Comparison of ENCODE assay signal across 1 cellular context in the genomic region with DNA sequence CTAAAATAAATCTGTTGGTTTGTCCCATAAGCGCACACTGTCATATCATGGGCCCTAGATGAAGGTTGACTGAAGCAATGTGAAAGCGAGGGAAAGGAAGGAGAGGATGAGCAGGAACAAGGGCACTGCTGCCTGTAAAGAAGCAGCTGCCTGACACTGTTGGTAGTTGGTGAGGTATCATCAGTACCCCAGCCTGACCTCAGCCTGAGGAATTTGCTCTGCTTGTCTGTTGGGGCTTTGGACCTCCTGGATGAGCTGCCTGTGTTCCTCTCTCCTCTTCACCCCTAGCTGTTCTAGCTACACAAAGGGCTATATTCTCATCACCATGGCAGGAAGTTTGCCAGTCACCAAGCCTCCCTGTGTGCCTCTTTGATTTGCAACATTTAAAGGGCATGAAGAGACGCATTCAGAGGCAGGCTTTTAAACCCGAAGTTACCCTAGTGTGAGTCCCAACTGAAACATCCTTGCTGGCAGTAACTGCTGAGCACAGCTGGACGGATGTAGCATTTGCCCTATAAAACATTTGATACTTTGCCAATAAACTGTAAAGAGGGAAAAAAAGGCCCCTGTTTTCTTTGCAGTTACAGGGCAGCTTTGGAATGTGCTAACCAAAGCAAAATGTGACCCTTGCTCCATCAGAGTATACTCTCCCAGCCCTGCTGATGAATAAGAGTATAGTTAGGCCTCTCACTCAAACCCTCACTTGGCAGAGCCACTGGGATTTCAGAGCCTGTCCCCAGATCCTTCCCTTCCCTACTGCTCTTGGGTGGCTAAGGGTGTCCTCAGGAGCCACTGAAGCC.
TF ChIP-seq lines count a peak whose summit lies in the region.

No MANE protein-coding gene starts in this region.

TF ChIP-seq in endothelial cell of umbilical vein, 7 proteins besides CTCF, POLR2A, EP300 and RAD21 (continued from another document):
- TF ChIP-seq GATA2 (IDR thresholded peaks at IDR 0.05; ENCODE audit: insufficient read depth, insufficient read length, low read depth, low read length) (no peak), MYC (IDR thresholded peaks at IDR 0.05; ENCODE audit: low read depth, low read length) (no peak), POLR2AphosphoS5 (IDR thresholded peaks at IDR 0.05; ENCODE audit: insufficient read depth, low read depth, low read length) (no peak), FOS (IDR thresholded peaks at IDR 0.05; ENCODE audit: borderline replicate concordance, insufficient read depth, low read length) (no peak)
